ENCODE assay signal across 1 cellular context in the genomic region with DNA sequence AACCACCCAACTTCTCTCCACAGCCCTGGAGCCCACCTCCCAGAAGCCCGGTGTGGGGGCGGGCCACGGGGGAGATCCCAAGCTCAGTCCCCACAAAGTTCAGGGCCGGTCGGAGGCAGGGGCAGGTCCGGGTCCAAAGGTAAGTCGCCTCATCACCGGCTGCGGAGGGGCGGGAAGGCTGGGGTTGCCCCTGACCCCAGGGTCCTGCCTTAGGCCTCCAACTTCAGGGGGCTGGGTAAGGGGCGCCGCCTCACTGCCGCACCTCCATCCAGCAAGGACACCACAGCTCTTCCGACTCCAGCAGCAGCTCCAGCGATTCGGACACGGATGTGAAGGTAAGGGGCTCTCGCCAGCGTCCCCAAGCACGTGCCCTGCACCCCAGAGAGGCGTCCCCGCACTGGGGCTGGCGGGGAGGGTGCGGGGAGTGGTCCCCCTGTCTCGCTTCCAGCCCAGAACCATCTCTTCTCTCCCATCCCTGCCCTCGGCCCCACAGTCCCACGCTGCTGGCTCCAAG.
A peak's percentile ranks its signal among the peaks of the same experiment; 100 is the strongest.
TF ChIP-seq lines count a peak whose summit lies in the region.

No MANE protein-coding gene starts in this region.

TF ChIP-seq in A549, 52 proteins besides CTCF, POLR2A, EP300 and RAD21:
- TF ChIP-seq RCOR1 (IDR thresholded peaks at IDR 0.05; ENCODE audit: low read depth, low read length) (no peak), TFCP2L1 (CRISPR knock-in tag; IDR thresholded peaks at IDR 0.05) (peak; percentile 26; the same call in 1 of the 2 replicates), TP53 (CRISPR knock-in tag; IDR thresholded peaks at IDR 0.05) (peak; percentile 45; the same call in 1 of the 2 replicates), RFX5 (IDR thresholded peaks at IDR 0.05) (no peak), EHF (CRISPR knock-in tag; IDR thresholded peaks at IDR 0.05) (peak; percentile 81; the same call in 1 of the 2 replicates), HOXB5 (CRISPR knock-in tag; IDR thresholded peaks at IDR 0.05) (peak; percentile 63), JUN (IDR thresholded peaks at IDR 0.05) (peak in 1 of 2 experiments; percentile 69; a peak in 3 of 5 replicates), RARB (CRISPR knock-in tag; IDR thresholded peaks at IDR 0.05) (peak; percentile 87), CHD4 (IDR thresholded peaks at IDR 0.05; ENCODE audit: borderline replicate concordance) (no peak), MAZ (IDR thresholded peaks at IDR 0.05; ENCODE audit: borderline replicate concordance, low read depth, low read length) (0 out of 2 replicates have a peak, but pooled peaks have one; percentile 15)
